ENCODE assay signal across 1 cellular context in the genomic region with DNA sequence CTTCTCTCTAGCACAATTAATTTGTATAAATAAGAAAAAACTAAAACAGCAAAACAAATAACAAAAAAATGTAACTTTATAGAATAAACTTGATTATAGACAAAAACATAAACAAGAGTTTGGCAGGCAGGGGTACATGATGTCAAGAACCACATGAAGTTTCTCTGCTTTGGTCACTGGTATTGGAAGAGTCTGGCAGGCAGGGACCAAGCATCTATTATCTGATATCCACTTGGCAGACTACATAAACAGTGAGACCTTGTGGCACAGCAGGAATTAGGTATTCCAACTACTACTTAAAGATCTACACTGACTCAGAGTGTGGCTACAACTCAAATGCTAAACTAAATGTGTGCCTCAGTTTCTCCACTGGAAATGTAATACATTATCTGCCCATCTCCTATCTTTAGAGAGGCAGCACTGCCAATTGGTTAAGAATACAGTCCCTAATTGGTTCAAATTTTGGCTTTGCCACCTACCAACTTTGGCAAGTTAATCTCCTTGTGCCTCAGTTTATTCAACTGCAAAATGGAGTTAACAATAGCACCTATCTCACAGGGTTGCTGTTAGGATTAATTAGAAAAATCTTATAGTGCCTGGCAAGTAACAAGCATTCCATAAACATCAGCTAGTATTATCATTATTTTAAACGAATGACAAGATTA.
TF ChIP-seq lines count a peak whose summit lies in the region.

No MANE protein-coding gene starts in this region.

TF ChIP-seq in H1, 55 proteins besides CTCF, POLR2A, EP300 and RAD21:
- TF ChIP-seq HDAC2 (IDR thresholded peaks at IDR 0.05; ENCODE audit: borderline replicate concordance in 1 of 2, low read depth in 2 of 2, low read length in 2 of 2), result no peak
- TF ChIP-seq, protein P1, sequence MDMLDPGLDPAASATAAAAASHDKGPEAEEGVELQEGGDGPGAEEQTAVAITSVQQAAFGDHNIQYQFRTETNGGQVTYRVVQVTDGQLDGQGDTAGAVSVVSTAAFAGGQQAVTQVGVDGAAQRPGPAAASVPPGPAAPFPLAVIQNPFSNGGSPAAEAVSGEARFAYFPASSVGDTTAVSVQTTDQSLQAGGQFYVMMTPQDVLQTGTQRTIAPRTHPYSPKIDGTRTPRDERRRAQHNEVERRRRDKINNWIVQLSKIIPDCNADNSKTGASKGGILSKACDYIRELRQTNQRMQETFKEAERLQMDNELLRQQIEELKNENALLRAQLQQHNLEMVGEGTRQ (IDR thresholded peaks at IDR 0.05; ENCODE audit: low read length), result no peak
- no peak for TF ChIP-seq SP4 (IDR thresholded peaks at IDR 0.05; ENCODE audit: low read length)
- TF ChIP-seq CBX8 (IDR thresholded peaks at IDR 0.05; ENCODE audit: borderline replicate concordance, low read depth, low read length), result no peak
- no peak for TF ChIP-seq YY1 (IDR thresholded peaks at IDR 0.05; ENCODE audit: low read depth, low read length)
- TF ChIP-seq, protein P2, sequence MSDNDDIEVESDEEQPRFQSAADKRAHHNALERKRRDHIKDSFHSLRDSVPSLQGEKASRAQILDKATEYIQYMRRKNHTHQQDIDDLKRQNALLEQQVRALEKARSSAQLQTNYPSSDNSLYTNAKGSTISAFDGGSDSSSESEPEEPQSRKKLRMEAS (IDR thresholded peaks at IDR 0.05), result no peak
- no peak for TF ChIP-seq POLR2AphosphoS5 (IDR thresholded peaks at IDR 0.05; ENCODE audit: low read depth, low read length)
- TF ChIP-seq, protein P3, sequence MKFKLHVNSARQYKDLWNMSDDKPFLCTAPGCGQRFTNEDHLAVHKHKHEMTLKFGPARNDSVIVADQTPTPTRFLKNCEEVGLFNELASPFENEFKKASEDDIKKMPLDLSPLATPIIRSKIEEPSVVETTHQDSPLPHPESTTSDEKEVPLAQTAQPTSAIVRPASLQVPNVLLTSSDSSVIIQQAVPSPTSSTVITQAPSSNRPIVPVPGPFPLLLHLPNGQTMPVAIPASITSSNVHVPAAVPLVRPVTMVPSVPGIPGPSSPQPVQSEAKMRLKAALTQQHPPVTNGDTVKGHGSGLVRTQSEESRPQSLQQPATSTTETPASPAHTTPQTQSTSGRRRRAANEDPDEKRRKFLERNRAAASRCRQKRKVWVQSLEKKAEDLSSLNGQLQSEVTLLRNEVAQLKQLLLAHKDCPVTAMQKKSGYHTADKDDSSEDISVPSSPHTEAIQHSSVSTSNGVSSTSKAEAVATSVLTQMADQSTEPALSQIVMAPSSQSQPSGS (IDR thresholded peaks at IDR 0.05; ENCODE audit: low read length), result no peak
- no peak for TF ChIP-seq SP1 (IDR thresholded peaks at IDR 0.05; ENCODE audit: low read depth, low read length)
- TF ChIP-seq, protein P4, sequence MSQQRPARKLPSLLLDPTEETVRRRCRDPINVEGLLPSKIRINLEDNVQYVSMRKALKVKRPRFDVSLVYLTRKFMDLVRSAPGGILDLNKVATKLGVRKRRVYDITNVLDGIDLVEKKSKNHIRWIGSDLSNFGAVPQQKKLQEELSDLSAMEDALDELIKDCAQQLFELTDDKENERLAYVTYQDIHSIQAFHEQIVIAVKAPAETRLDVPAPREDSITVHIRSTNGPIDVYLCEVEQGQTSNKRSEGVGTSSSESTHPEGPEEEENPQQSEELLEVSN (IDR thresholded peaks at IDR 0.05), result no peak
- TF ChIP-seq GTF2F1 (IDR thresholded peaks at IDR 0.05; ENCODE audit: borderline replicate concordance, low read depth, low read length), result no peak
